In the genomic region with DNA sequence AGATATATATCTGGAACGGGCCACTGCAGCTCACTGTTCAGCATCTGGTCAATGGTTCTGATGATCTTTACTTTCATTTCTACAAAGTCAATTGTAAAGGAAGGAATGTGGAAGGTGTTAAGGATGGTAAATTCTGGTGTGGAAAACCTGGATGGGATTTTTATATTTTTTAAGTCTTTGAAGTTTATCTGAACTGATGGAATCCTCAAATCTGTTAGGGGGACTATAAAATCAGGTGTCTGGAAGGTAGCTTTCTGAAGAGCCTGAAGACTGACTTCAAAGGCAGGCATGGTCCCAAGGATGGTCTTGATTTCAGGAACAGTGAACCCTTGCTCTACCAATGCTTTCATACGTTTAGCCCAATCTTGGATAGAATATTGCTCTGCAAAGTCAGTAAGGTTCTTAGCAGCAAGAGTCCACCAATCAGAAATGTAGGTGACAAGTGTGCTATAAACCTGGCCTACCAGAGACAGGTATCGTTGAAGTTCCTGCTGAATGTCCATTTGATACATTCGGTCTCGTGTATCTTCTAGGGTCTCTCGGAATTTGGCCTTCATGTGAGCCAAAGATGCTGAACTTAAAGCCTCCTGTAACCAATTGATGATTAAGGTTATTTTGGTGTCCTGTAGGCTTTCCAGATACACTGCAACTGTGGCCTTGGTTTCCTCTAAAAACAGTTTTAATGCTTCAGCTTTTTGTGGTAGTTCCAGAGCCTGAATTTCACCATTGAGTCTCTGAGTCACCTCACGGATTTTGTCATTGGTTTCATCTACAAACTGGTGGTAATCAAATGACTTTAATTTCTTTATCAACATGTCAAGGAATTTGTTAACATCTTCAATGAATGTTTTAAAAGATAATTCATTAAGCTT, we compare ENCODE assay signal across 29 cellular contexts. TPM values are rescaled to one million over a fixed set of nuclear protein-coding genes. Genes with fewer than 3 reads are reported as not detected.
"Had no signal": no experiment of that assay in that cellular context is flagged by ENCODE, and none has a peak within 500 bp of the region (broad histone marks: within the 10 kb centered on the region; RNA-seq: fewer than 3 reads in every experiment).

No MANE protein-coding gene starts in this region.

- H3K4me3 Mint-ChIP-seq: dendritic cell treated with granulocyte-macrophage colony-stimulating factor and Interleukin-4, amounts not matched to agents 40 ng/mL and 50 ng/mL, for 4 days; effector memory CD8-positive, alpha-beta T cell; endodermal cell; mesothelial cell of epicardium; naive B cell had no signal

- H3K4me1 ChIP-seq: esophagus squamous epithelium, left ventricle myocardium inferior, lower lobe of right lung had no signal

- H3K27me3 Mint-ChIP-seq: dendritic cell treated with granulocyte-macrophage colony-stimulating factor and Interleukin-4, amounts not matched to agents 40 ng/mL and 50 ng/mL, for 4 days had no signal

- H3K27ac ChIP-seq: coronary artery, epithelial cell of prostate, esophagus squamous epithelium, gastrocnemius medialis, heart right ventricle, left ventricle myocardium inferior, lower lobe of right lung had no signal

- H3K27me3 ChIP-seq: esophagus squamous epithelium, gastrocnemius medialis had no signal

- H3K9me3 Mint-ChIP-seq: dendritic cell treated with granulocyte-macrophage colony-stimulating factor and Interleukin-4, amounts not matched to agents 40 ng/mL and 50 ng/mL, for 4 days; effector memory CD8-positive, alpha-beta T cell; mesothelial cell of epicardium had no signal

- H3K9me3 ChIP-seq: esophagus squamous epithelium, gastrocnemius medialis, heart right ventricle, left ventricle myocardium inferior, lower lobe of right lung, mucosa of descending colon had no signal

- DNase-seq: effector CD8-positive, alpha-beta T cell; effector memory CD8-positive, alpha-beta T cell; endodermal cell; erythroblast; esophagus squamous epithelium; foreskin fibroblast; foreskin melanocyte; gastrocnemius medialis; glutamatergic neuron; head of caudate nucleus; heart right ventricle; hippocampal formation; kidney; kidney glomerular epithelial cell; left colon; left ventricle myocardium inferior; lower lobe of right lung; mesenchymal stem cell; mucosa of descending colon; naive B cell had no signal

- H3K27ac Mint-ChIP-seq: dendritic cell treated with granulocyte-macrophage colony-stimulating factor and Interleukin-4, amounts not matched to agents 40 ng/mL and 50 ng/mL, for 4 days; effector memory CD8-positive, alpha-beta T cell; endodermal cell; mesothelial cell of epicardium had no signal

- FAIRE-seq: colon, endometrium, islet of Langerhans, kidney had no signal

- H3K4me1 Mint-ChIP-seq: endodermal cell, naive B cell had no signal

- ATAC-seq: effector memory CD8-positive, alpha-beta T cell; esophagus mucosa; gastrocnemius medialis; heart right ventricle; left colon; lower lobe of right lung; mucosa of descending colon had no signal

- H3K36me3 Mint-ChIP-seq: mesothelial cell of epicardium, naive B cell had no signal

- H3K36me3 ChIP-seq: esophagus squamous epithelium, gastrocnemius medialis, lower lobe of right lung had no signal

- H3K4me3 ChIP-seq: coronary artery, esophagus squamous epithelium, gastrocnemius medialis, heart right ventricle, left ventricle myocardium inferior, lower lobe of right lung, mucosa of descending colon had no signal

RNA-seq across cellular contexts. Expression of a gene that starts 34.8 kb away (rescaled TPM):
- total RNA-seq: myocyte had no signal
